ENCODE assay signal across 10 cellular contexts in the genomic region with DNA sequence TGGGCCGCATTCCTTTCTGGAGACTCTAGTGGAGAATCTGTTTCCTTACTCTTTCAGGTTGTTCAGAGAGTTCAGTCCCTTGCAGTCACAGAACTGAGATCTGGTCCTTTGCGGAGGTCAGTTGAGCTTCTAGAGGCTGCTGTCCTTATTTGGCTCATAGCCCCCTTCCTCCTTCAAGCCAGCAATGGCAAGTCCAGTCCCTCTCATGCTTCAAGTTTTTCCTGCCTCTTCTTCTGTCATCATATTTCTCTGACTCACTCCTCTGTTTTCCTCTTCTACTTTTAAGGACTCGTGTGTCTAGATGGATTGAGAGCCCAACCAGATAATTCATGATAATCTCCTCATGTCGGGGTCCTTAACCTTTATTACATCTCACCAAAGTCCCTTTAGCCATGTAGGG.
"Had no signal": no experiment of that assay in that cellular context is flagged by ENCODE, and none has a peak within 500 bp of the region (broad histone marks: within the 10 kb centered on the region; RNA-seq: fewer than 3 reads in every experiment).

No MANE protein-coding gene starts in this region.

- H3K36me3 ChIP-seq: pancreas, sigmoid colon had no signal

- DNase-seq: activated naive CD4-positive, alpha-beta T cell treated with Interleukin-2 at 50 U/mL for 16 hours; foreskin melanocyte; pancreas; sigmoid colon; stimulated activated CD4-positive, alpha-beta T cell treated with anti-CD3 and anti-CD28 coated beads, Interleukin-12 subunit alpha, Interleukin-12 subunit beta, amount 100 ng/mL, for 4 hours; stimulated activated CD4-positive, alpha-beta T cell treated with anti-CD3 and anti-CD28 coated beads, Interleukin-2, amount 100 ng/mL, for 24 hours; T-cell; T1000 had no signal

- H3K27ac ChIP-seq: pancreas, sigmoid colon had no signal

- H3K9me3 ChIP-seq: pancreas, sigmoid colon had no signal

- H3K4me3 ChIP-seq: pancreas, sigmoid colon had no signal

- H3K27me3 ChIP-seq: pancreas, sigmoid colon had no signal

- ATAC-seq: activated CD4-positive, CD25-positive, alpha-beta regulatory T cell treated with anti-CD3 and anti-CD28 coated beads, Interleukin-2, amount 50 U/mL, for 24 hours; esophagus mucosa; pancreas; T-cell had no signal

- H3K4me1 ChIP-seq: pancreas, sigmoid colon had no signal
